Comparison of ENCODE assay signal across 11 cellular contexts in genomic region chr11:71250512-71251158, GRCh38. TPM values are rescaled to one million over a fixed set of nuclear protein-coding genes. Genes with fewer than 3 reads are reported as not detected.
DNase-seq lines count a peak whose midpoint lies in the region; ATAC-seq, FAIRE-seq and TF ChIP-seq lines count a peak whose summit lies in the region.
"Had no signal": no experiment of that assay in that cellular context is flagged by ENCODE, and none has a peak within 500 bp of the region (broad histone marks: within the 10 kb centered on the region; RNA-seq: fewer than 3 reads in every experiment).

No MANE protein-coding gene starts in this region.

- H3K27ac ChIP-seq in A549 (peak overlapping the region; percentile 99), PC-9 (no peak overlapping the region)

- intact Hi-C loops in PC-9 (cut with micrococcal nuclease; ENCODE audit: unreplicated experiment): loop anchor here (10.0 kb wide), 1 partner anchor 174 kb away; no protein-coding TSS in a partner anchor

- H3K4me1 ChIP-seq in A549 (peaks cover 32% of the 10 kb centered on the region), PC-9 (replicated peaks; ENCODE audit: insufficient read depth) (peaks cover 35% of the 10 kb centered on the region)

- no peak for TF ChIP-seq RAD21 in A549 (conservative IDR thresholded peaks at IDR 0.05 in 1 of 2, IDR thresholded peaks at IDR 0.05 in 1 of 2)

- POLR2A ChIA-PET in A549 (lab: Yijun Ruan, JAX) (interaction anchor here (2.8 to 3.3 kb wide), 2 partner anchors 10 to 48 kb away, joined by 15 to 29 read pairs; no protein-coding TSS in a partner anchor), PC-9 (lab: Charles Lee; ENCODE audit: unreplicated experiment) (interaction anchor here (0.9 kb wide), 1 partner anchor 49 kb away, joined by 4 read pairs; no protein-coding TSS in a partner anchor)

- H3K4me2 ChIP-seq in A549 (peak overlapping the region; percentile 75), PC-9 (peak overlapping the region; percentile 83)

- H3K9me2 ChIP-seq in PC-9 (ENCODE audit: insufficient read depth): no peaks in the 10 kb centered on the region

- peaks cover 47% of the 10 kb centered on the region for H3K79me2 ChIP-seq in PC-9 (ENCODE audit: low read depth)

- no TSS peak for BruUV-seq in PC-9 (replicated peaks; lab: Mats Ljungman, UMichigan)

- peaks cover 13% of the 10 kb centered on the region for H3K27me3 Mint-ChIP-seq in glutamatergic neuron (ENCODE audit: unreplicated experiment)
- H3K27me3 Mint-ChIP-seq in nephron (ENCODE audit: low read depth): peaks cover 81% of the 10 kb centered on the region

- ATAC-seq in A549 (no peak), GM21528 (IDR thresholded peaks at IDR 0.05; ENCODE audit: low FRiP score, unreplicated experiment) (no peak)
- ATAC-seq: activated naive CD4-positive, alpha-beta T cell treated with anti-CD3 and anti-CD28 coated beads, Interleukin-2, amount 50 U/mL, for 72 hours had no signal

- H3K9me3 ChIP-seq in A549: no peaks in the 10 kb centered on the region
- H3K9me3 ChIP-seq in PC-9 (ENCODE audit: insufficient read depth, low read depth): no peaks in the 10 kb centered on the region

- H3K4me3 ChIP-seq in A549: peak overlapping the region; percentile 99
- H3K4me3 ChIP-seq in PC-9: peak overlapping the region; percentile 97

- no peak for DNase-seq in A549 (ENCODE audit: low read depth in 1 of 2, low spot score in 1 of 2)
- no peak for DNase-seq in PC-9
- DNase-seq in glutamatergic neuron: no peak
- no peak for DNase-seq in NCI-H510A (lab: John Stamatoyannopoulos, UW)
- DNase-seq in HT-29 (ENCODE audit: low spot score): no peak
- no peak for DNase-seq in glomerular visceral epithelial cell (ENCODE audit: extremely low spot score)
- DNase-seq: activated CD4-positive, alpha-beta memory T cell treated with anti-CD3 and anti-CD28 coated beads for 36 hours; NCI-H524 treated with DMSO at 0.1 percent for 48 hours had no signal

- peaks cover 26% of the 10 kb centered on the region for H3F3A ChIP-seq in PC-9 (ENCODE audit: insufficient read depth, low read depth)

- TF ChIP-seq POLR2A in A549 (IDR thresholded peaks at IDR 0.05; ENCODE audit: low read length): no peak

- WGBS in A549 (ENCODE audit: missing lambda C conversion rate): 83% methylated on average over 25 of the region's 29 CpGs

- no peak for FAIRE-seq in A549 (lab: Jason Lieb, UNC)

- H3K4me3 Mint-ChIP-seq in glutamatergic neuron (ENCODE audit: unreplicated experiment) (peak overlapping the region; percentile 81), nephron (peak overlapping the region; percentile 83 to 86 (median 84))
- H3K4me3 Mint-ChIP-seq: activated CD4-positive, alpha-beta memory T cell treated with anti-CD3 and anti-CD28 coated beads for 36 hours had no signal

- TF ChIP-seq CTCF in A549 (IDR thresholded peaks at IDR 0.05): no peak
- TF ChIP-seq CTCF in PC-9 (conservative IDR thresholded peaks at IDR 0.05): no peak
- TF ChIP-seq CTCF in glutamatergic neuron (IDR thresholded peaks at IDR 0.05; ENCODE audit: partially characterized antibody, unreplicated experiment): no peak
- TF ChIP-seq CTCF in nephron (IDR thresholded peaks at IDR 0.05; ENCODE audit: unreplicated experiment in 3 of 3): no peak

- H3K27ac Mint-ChIP-seq in glutamatergic neuron (ENCODE audit: unreplicated experiment): no peak overlapping the region
- peak overlapping the region in 2 of 3 experiments; percentile 47 to 86 for H3K27ac Mint-ChIP-seq in nephron
- H3K27ac Mint-ChIP-seq: activated CD4-positive, alpha-beta memory T cell treated with anti-CD3 and anti-CD28 coated beads for 36 hours; activated naive CD4-positive, alpha-beta T cell treated with anti-CD3 and anti-CD28 coated beads, Interleukin-2, amount 50 U/mL, for 72 hours had no signal

- H3K9me3 Mint-ChIP-seq in glutamatergic neuron (ENCODE audit: unreplicated experiment): peaks cover 6% of the 10 kb centered on the region
- H3K9me3 Mint-ChIP-seq in nephron: no peaks in the 10 kb centered on the region
- H3K9me3 Mint-ChIP-seq: activated CD4-positive, alpha-beta memory T cell treated with anti-CD3 and anti-CD28 coated beads for 36 hours; activated naive CD4-positive, alpha-beta T cell treated with anti-CD3 and anti-CD28 coated beads, Interleukin-2, amount 50 U/mL, for 72 hours had no signal

- H4K20me1 ChIP-seq in PC-9 (ENCODE audit: insufficient read depth): peaks cover 19% of the 10 kb centered on the region

- no peaks in the 10 kb centered on the region for H3K36me3 ChIP-seq in PC-9 (ENCODE audit: low read depth)

- TF ChIP-seq EP300 in A549 (IDR thresholded peaks at IDR 0.05): no peak

- CTCF ChIA-PET in A549 (lab: Yijun Ruan, JAX) (interaction anchor here (0.8 to 6.2 kb wide), 19 partner anchors 11 to 164 kb away, joined by 3 to 77 read pairs (median 5); no protein-coding TSS in a partner anchor), PC-9 (lab: Charles Lee) (interaction anchor here (0.6 kb wide), 2 partner anchors 78 to 346 kb away, joined by 3 read pairs; no protein-coding TSS in a partner anchor)

- H3K4me1 Mint-ChIP-seq in glutamatergic neuron (ENCODE audit: low read depth, unreplicated experiment): peaks cover 21% of the 10 kb centered on the region
- H3K4me1 Mint-ChIP-seq in nephron: peaks cover 26% of the 10 kb centered on the region

- H3K36me3 Mint-ChIP-seq in glutamatergic neuron (ENCODE audit: unreplicated experiment) (no peaks in the 10 kb centered on the region), nephron (ENCODE audit: low read depth) (peaks cover 3% of the 10 kb centered on the region)
- H3K36me3 Mint-ChIP-seq: activated CD4-positive, alpha-beta memory T cell treated with anti-CD3 and anti-CD28 coated beads for 36 hours had no signal

- H3K27me3 ChIP-seq in PC-9 (ENCODE audit: insufficient read depth, low read depth): no peaks in the 10 kb centered on the region

- H2AFZ ChIP-seq in PC-9: no peak overlapping the region

TF ChIP-seq in A549, 52 proteins besides CTCF, POLR2A, EP300 and RAD21:
- TF ChIP-seq HOXB5 (CRISPR knock-in tag; IDR thresholded peaks at IDR 0.05) (no peak), HEYL (CRISPR knock-in tag; IDR thresholded peaks at IDR 0.05) (no peak), MAFK (IDR thresholded peaks at IDR 0.05; ENCODE audit: partially characterized antibody) (no peak), ZNF302 (CRISPR knock-in tag; IDR thresholded peaks at IDR 0.05) (no peak), CBX2 (IDR thresholded peaks at IDR 0.05; ENCODE audit: borderline replicate concordance, low read depth) (no peak), NFE2L2 (conservative IDR thresholded peaks at IDR 0.05; ENCODE audit: low read length) (no peak), CHD2 (IDR thresholded peaks at IDR 0.05; ENCODE audit: low read length, partially characterized antibody) (no peak), PHF8 (IDR thresholded peaks at IDR 0.05; ENCODE audit: borderline replicate concordance, low read depth) (no peak), CEBPB (IDR thresholded peaks at IDR 0.05) (no peak), NR3C1 (IDR thresholded peaks at IDR 0.05) (no peak), CBX8 (IDR thresholded peaks at IDR 0.05) (no peak), TP53 (CRISPR knock-in tag; IDR thresholded peaks at IDR 0.05) (no peak), CHD4 (IDR thresholded peaks at IDR 0.05; ENCODE audit: borderline replicate concordance) (no peak), MYC (IDR thresholded peaks at IDR 0.05; ENCODE audit: borderline replicate concordance, low read length) (no peak), RFX5 (IDR thresholded peaks at IDR 0.05) (no peak), ZC3H11A (IDR thresholded peaks at IDR 0.05) (no peak), FOXS1 (CRISPR knock-in tag; IDR thresholded peaks at IDR 0.05) (no peak)
- TF ChIP-seq, protein P1, sequence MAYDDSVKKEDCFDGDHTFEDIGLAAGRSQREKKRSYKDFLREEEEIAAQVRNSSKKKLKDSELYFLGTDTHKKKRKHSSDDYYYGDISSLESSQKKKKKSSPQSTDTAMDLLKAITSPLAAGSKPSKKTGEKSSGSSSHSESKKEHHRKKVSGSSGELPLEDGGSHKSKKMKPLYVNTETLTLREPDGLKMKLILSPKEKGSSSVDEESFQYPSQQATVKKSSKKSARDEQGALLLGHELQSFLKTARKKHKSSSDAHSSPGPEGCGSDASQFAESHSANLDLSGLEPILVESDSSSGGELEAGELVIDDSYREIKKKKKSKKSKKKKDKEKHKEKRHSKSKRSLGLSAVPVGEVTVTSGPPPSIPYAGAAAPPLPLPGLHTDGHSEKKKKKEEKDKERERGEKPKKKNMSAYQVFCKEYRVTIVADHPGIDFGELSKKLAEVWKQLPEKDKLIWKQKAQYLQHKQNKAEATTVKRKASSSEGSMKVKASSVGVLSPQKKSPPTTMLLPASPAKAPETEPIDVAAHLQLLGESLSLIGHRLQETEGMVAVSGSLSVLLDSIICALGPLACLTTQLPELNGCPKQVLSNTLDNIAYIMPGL (CRISPR knock-in tag; IDR thresholded peaks at IDR 0.05; ENCODE audit: borderline replicate concordance): no peak
- TF ChIP-seq, protein P2, sequence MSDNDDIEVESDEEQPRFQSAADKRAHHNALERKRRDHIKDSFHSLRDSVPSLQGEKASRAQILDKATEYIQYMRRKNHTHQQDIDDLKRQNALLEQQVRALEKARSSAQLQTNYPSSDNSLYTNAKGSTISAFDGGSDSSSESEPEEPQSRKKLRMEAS (IDR thresholded peaks at IDR 0.05): no peak
- TF ChIP-seq, protein P3, sequence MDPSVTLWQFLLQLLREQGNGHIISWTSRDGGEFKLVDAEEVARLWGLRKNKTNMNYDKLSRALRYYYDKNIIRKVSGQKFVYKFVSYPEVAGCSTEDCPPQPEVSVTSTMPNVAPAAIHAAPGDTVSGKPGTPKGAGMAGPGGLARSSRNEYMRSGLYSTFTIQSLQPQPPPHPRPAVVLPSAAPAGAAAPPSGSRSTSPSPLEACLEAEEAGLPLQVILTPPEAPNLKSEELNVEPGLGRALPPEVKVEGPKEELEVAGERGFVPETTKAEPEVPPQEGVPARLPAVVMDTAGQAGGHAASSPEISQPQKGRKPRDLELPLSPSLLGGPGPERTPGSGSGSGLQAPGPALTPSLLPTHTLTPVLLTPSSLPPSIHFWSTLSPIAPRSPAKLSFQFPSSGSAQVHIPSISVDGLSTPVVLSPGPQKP (IDR thresholded peaks at IDR 0.05; ENCODE audit: low read depth, low read length): no peak
TF ChIP-seq in A549: peak in this region for 0.

RNA-seq across cellular contexts. Expression of gene SHANK2, which starts 1.7 kb away (rescaled TPM):
- polyA plus RNA-seq in A549 (2011; rRNA removed): 7.6 and 15.6 TPM in 2 replicates
- 5.3 and 7.5 TPM in 2 replicates for polyA plus RNA-seq in A549 (2012; cell fraction: cytosol; rRNA removed)
- 21.6 and 25.7 TPM in 2 replicates for polyA plus RNA-seq in A549 (2012; cell fraction: nucleus; rRNA removed)
- polyA plus RNA-seq in A549 (2017; fragmentation: RNase III; extraction: RNeasy Plus Mini Kit Qiagen cat#74134 plus additional on column Dnase treatment): 4.7 to 6.7 TPM (median 5.3 TPM) in 3 replicates
- 35.9 and 36.4 TPM in 2 replicates for polyA minus RNA-seq in A549 (2011; rRNA and poly(A)+ RNA removed)
- total RNA-seq in PC-9 (2021): 49.2 and 50.5 TPM in 2 replicates
- total RNA-seq in glutamatergic neuron (ENCODE audit: unreplicated experiment): 23.0 TPM
- total RNA-seq in HT-29 (2014; rRNA removed; shearing (Covaris generic)): 2.5 and 5.4 TPM in 2 replicates
- total RNA-seq: activated CD4-positive, alpha-beta memory T cell treated with anti-CD3 and anti-CD28 coated beads for 36 hours; activated naive CD4-positive, alpha-beta T cell treated with anti-CD3 and anti-CD28 coated beads, Interleukin-2, amount 50 U/mL, for 72 hours had no signal
